35 cellular contexts compared by ENCODE assay signal in the genomic region with DNA sequence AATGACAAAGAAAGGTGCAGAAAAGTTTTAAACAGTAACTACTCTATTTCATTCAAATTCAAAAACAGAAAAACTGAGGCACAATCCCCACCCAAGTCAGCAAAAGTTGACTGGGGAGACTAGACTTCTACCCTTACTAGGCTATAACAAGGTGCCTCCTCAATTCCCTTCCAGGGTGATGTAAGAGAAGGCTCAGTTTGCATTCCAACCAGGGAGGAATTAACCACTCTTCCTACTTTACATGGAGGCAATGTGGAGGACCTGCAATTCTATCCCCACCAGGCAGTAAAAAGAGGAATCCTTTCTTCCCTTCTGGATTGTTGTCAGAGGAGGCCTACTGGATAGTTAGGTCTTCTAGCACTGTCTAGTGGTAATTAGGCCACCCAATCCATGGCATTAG. TPM values are rescaled to one million over a fixed set of nuclear protein-coding genes. Genes with fewer than 3 reads are reported as not detected.
"Had no signal": no experiment of that assay in that cellular context is flagged by ENCODE, and none has a peak within 500 bp of the region (broad histone marks: within the 10 kb centered on the region; RNA-seq: fewer than 3 reads in every experiment).

No MANE protein-coding gene starts in this region.

- H3K9ac ChIP-seq: parathyroid adenoma had no signal

- H3K79me2 ChIP-seq: parathyroid adenoma had no signal

- H3K27me3 Mint-ChIP-seq: activated CD4-positive, alpha-beta memory T cell treated with anti-CD3 and anti-CD28 coated beads, Interleukin-2, amount 10 ng/mL, durations not matched to agents 7 days and 5 days; activated CD4-positive, alpha-beta T cell treated with anti-CD3 and anti-CD28 coated beads, Interleukin-2, amount 10 ng/mL, durations not matched to agents 7 days and 5 days; activated naive CD4-positive, alpha-beta T cell treated with anti-CD3 and anti-CD28 coated beads, Interleukin-2, amount 50 U/mL, for 24 hours; activated naive CD8-positive, alpha-beta T cell treated with anti-CD3 and anti-CD28 coated beads, Interleukin-2, amount 50 U/mL, for 24 hours; naive B cell; stimulated activated memory B cell treated with anti-CD40 and anti-IgM and Interleukin-4, amounts not matched to agents 10 μg/mL and 1 μg/mL and 100 μg/mL, for 72 hours; stimulated activated naive CD8-positive, alpha-beta T cell treated with anti-CD3 and anti-CD28 coated beads, Interleukin-15, amount 100 ng/mL, for 72 hours; T-helper 17 cell; type B pancreatic cell had no signal

- H3K4me3 Mint-ChIP-seq: activated CD4-positive, alpha-beta memory T cell treated with anti-CD3 and anti-CD28 coated beads, Interleukin-2, amount 10 ng/mL, durations not matched to agents 7 days and 5 days; activated CD4-positive, alpha-beta T cell treated with anti-CD3 and anti-CD28 coated beads, Interleukin-2, amount 10 ng/mL, durations not matched to agents 7 days and 5 days; activated naive CD4-positive, alpha-beta T cell treated with anti-CD3 and anti-CD28 coated beads, Interleukin-2, amount 50 U/mL, for 24 hours; activated naive CD8-positive, alpha-beta T cell treated with anti-CD3 and anti-CD28 coated beads, Interleukin-2, amount 50 U/mL, for 24 hours; mesothelial cell of epicardium; naive B cell; stimulated activated memory B cell treated with anti-CD40 and anti-IgM and Interleukin-4, amounts not matched to agents 10 μg/mL and 1 μg/mL and 100 μg/mL, for 72 hours; stimulated activated naive CD8-positive, alpha-beta T cell treated with anti-CD3 and anti-CD28 coated beads, Interleukin-15, amount 100 ng/mL, for 72 hours; T-helper 17 cell; type B pancreatic cell had no signal

- H2AFZ ChIP-seq: parathyroid adenoma had no signal

- H3K27ac ChIP-seq: breast epithelium, epithelial cell of prostate, esophagus squamous epithelium, heart right ventricle, parathyroid adenoma, psoas muscle, right atrium auricular region, vagina had no signal

- H3K4me1 ChIP-seq: breast epithelium, esophagus squamous epithelium, heart right ventricle, parathyroid adenoma, psoas muscle, right atrium auricular region, vagina had no signal

- ATAC-seq: activated naive CD8-positive, alpha-beta T cell treated with anti-CD3 and anti-CD28 coated beads, Interleukin-2, amount 50 U/mL, for 24 hours; heart right ventricle; left cardiac atrium; left ventricle myocardium superior; psoas muscle; stimulated activated memory B cell treated with anti-CD40 and anti-IgM and Interleukin-4, amounts not matched to agents 10 μg/mL and 1 μg/mL and 100 μg/mL, for 72 hours; stimulated activated naive CD8-positive, alpha-beta T cell treated with anti-CD3 and anti-CD28 coated beads, Interleukin-15, amount 100 ng/mL, for 72 hours; T-helper 17 cell had no signal

- H3K9me3 Mint-ChIP-seq: activated CD4-positive, alpha-beta T cell treated with anti-CD3 and anti-CD28 coated beads, Interleukin-2, amount 10 ng/mL, durations not matched to agents 7 days and 5 days; activated naive CD4-positive, alpha-beta T cell treated with anti-CD3 and anti-CD28 coated beads, Interleukin-2, amount 50 U/mL, for 24 hours; activated naive CD8-positive, alpha-beta T cell treated with anti-CD3 and anti-CD28 coated beads, Interleukin-2, amount 50 U/mL, for 24 hours; activated T-helper 2 cell treated with anti-CD3 and anti-CD28 coated beads, Interferon-gamma antibody, Interleukin-2, Interleukin-4, amounts not matched to agents 10 μg/mL and 5 μg/mL and 100 μg/mL, durations not matched to agents 14 hours and 24 hours and 36 hours; stimulated activated naive CD8-positive, alpha-beta T cell treated with anti-CD3 and anti-CD28 coated beads, Interleukin-15, amount 100 ng/mL, for 72 hours; type B pancreatic cell had no signal

- H3K27me3 ChIP-seq: breast epithelium, esophagus squamous epithelium, heart right ventricle, right atrium auricular region, vagina had no signal

- H3K9me3 ChIP-seq: breast epithelium, esophagus squamous epithelium, psoas muscle, right atrium auricular region, vagina had no signal

- H3K4me2 ChIP-seq: smooth muscle cell had no signal

- H3K27ac Mint-ChIP-seq: activated CD4-positive, alpha-beta memory T cell treated with anti-CD3 and anti-CD28 coated beads, Interleukin-2, amount 10 ng/mL, durations not matched to agents 7 days and 5 days; activated CD4-positive, alpha-beta T cell treated with anti-CD3 and anti-CD28 coated beads, Interleukin-2, amount 10 ng/mL, durations not matched to agents 7 days and 5 days; activated naive CD4-positive, alpha-beta T cell treated with anti-CD3 and anti-CD28 coated beads, Interleukin-2, amount 50 U/mL, for 24 hours; activated naive CD8-positive, alpha-beta T cell treated with anti-CD3 and anti-CD28 coated beads, Interleukin-2, amount 50 U/mL, for 24 hours; activated T-helper 2 cell treated with anti-CD3 and anti-CD28 coated beads, Interferon-gamma antibody, Interleukin-2, Interleukin-4, amounts not matched to agents 10 μg/mL and 5 μg/mL and 100 μg/mL, durations not matched to agents 14 hours and 24 hours and 36 hours; mesothelial cell of epicardium; naive B cell; stimulated activated memory B cell treated with anti-CD40 and anti-IgM and Interleukin-4, amounts not matched to agents 10 μg/mL and 1 μg/mL and 100 μg/mL, for 72 hours; stimulated activated naive CD8-positive, alpha-beta T cell treated with anti-CD3 and anti-CD28 coated beads, Interleukin-15, amount 100 ng/mL, for 72 hours; T-helper 17 cell; type B pancreatic cell had no signal

- H3K4me1 Mint-ChIP-seq: activated CD4-positive, alpha-beta memory T cell treated with anti-CD3 and anti-CD28 coated beads, Interleukin-2, amount 10 ng/mL, durations not matched to agents 7 days and 5 days; activated CD4-positive, alpha-beta T cell treated with anti-CD3 and anti-CD28 coated beads, Interleukin-2, amount 10 ng/mL, durations not matched to agents 7 days and 5 days; activated naive CD4-positive, alpha-beta T cell treated with anti-CD3 and anti-CD28 coated beads, Interleukin-2, amount 50 U/mL, for 24 hours; activated naive CD8-positive, alpha-beta T cell treated with anti-CD3 and anti-CD28 coated beads, Interleukin-2, amount 50 U/mL, for 24 hours; mesothelial cell of epicardium; naive B cell; stimulated activated memory B cell treated with anti-CD40 and anti-IgM and Interleukin-4, amounts not matched to agents 10 μg/mL and 1 μg/mL and 100 μg/mL, for 72 hours; stimulated activated naive CD8-positive, alpha-beta T cell treated with anti-CD3 and anti-CD28 coated beads, Interleukin-15, amount 100 ng/mL, for 72 hours; T-helper 17 cell had no signal

- DNase-seq: activated CD4-positive, alpha-beta memory T cell treated with anti-CD3 and anti-CD28 coated beads, Interleukin-2, amount 10 ng/mL, durations not matched to agents 7 days and 5 days; activated CD4-positive, alpha-beta T cell treated with anti-CD3 and anti-CD28 coated beads for 1 hour; activated CD4-positive, alpha-beta T cell treated with anti-CD3 and anti-CD28 coated beads, Interleukin-2, amount 10 ng/mL, durations not matched to agents 7 days and 5 days; activated naive CD8-positive, alpha-beta T cell treated with anti-CD3 and anti-CD28 coated beads, Interleukin-2, amount 50 U/mL, for 24 hours; activated T-cell treated with anti-CD3 and anti-CD28 coated beads, Interleukin-2, amount 50 U/mL, for 48 hours; amygdala; central memory CD4-positive, alpha-beta T cell; esophagus squamous epithelium; foreskin melanocyte; heart right ventricle; left cardiac atrium; left ventricle myocardium superior; mammary epithelial cell; naive B cell; occipital lobe; psoas muscle; stimulated activated CD4-positive, alpha-beta T cell treated with anti-CD3 and anti-CD28 coated beads, Interleukin-1b, Interleukin-23, amount 100 ng/mL, for 48 hours; stimulated activated CD4-positive, alpha-beta T cell treated with anti-CD3 and anti-CD28 coated beads, Interleukin-4, amount 100 ng/mL, for 4 hours; stimulated activated CD8-positive, alpha-beta memory T cell treated with anti-CD3 and anti-CD28 coated beads, Interleukin-4, amount 100 ng/mL, for 48 hours; stimulated activated naive CD8-positive, alpha-beta T cell treated with anti-CD3 and anti-CD28 coated beads, Interleukin-15, amount 100 ng/mL, for 72 hours; substantia nigra; T-helper 17 cell; T1000 had no signal

- H3K36me3 Mint-ChIP-seq: activated naive CD4-positive, alpha-beta T cell treated with anti-CD3 and anti-CD28 coated beads, Interleukin-2, amount 50 U/mL, for 24 hours; mesothelial cell of epicardium; naive B cell; stimulated activated memory B cell treated with anti-CD40 and anti-IgM and Interleukin-4, amounts not matched to agents 10 μg/mL and 1 μg/mL and 100 μg/mL, for 72 hours; type B pancreatic cell had no signal

RNA-seq across cellular contexts. Expression of gene TYR, which starts 26.1 kb away (rescaled TPM):
- total RNA-seq: activated CD4-positive, alpha-beta memory T cell treated with anti-CD3 and anti-CD28 coated beads, Interleukin-2, amount 10 ng/mL, durations not matched to agents 7 days and 5 days; activated CD4-positive, alpha-beta T cell treated with anti-CD3 and anti-CD28 coated beads, Interleukin-2, amount 10 ng/mL, durations not matched to agents 7 days and 5 days; activated T-helper 2 cell treated with anti-CD3 and anti-CD28 coated beads, Interferon-gamma antibody, Interleukin-2, Interleukin-4, amounts not matched to agents 10 μg/mL and 5 μg/mL and 100 μg/mL, durations not matched to agents 14 hours and 24 hours and 36 hours; breast epithelium; esophagus squamous epithelium; glomerular endothelial cell; heart right ventricle; left cardiac atrium; left ventricle myocardium superior; mammary epithelial cell; mesothelial cell of epicardium; occipital lobe; psoas muscle; right atrium auricular region; smooth muscle cell; T-helper 17 cell; vagina had no signal
